ENCODE assay signal across 8 cellular contexts in genomic region chr22:42473484-42474193, GRCh38. TPM values are rescaled to one million over a fixed set of nuclear protein-coding genes. Genes with fewer than 3 reads are reported as not detected.
DNase-seq lines count a peak whose midpoint lies in the region; ATAC-seq, FAIRE-seq and TF ChIP-seq lines count a peak whose summit lies in the region.

No MANE protein-coding gene starts in this region.

- H3K27ac Mint-ChIP-seq in activated T-cell treated with anti-CD3 and anti-CD28 coated beads, Interleukin-2, amount 50 U/mL, for 72 hours: no peak overlapping the region

- H3K27me3 Mint-ChIP-seq in activated T-cell treated with anti-CD3 and anti-CD28 coated beads, Interleukin-2, amount 50 U/mL, for 72 hours (ENCODE audit: low read depth): no peaks in the 10 kb centered on the region

- H3K36me3 ChIP-seq in breast epithelium (no peaks in the 10 kb centered on the region), upper lobe of left lung (no peaks in the 10 kb centered on the region)

- no peak overlapping the region for H3K4me3 Mint-ChIP-seq in activated T-cell treated with anti-CD3 and anti-CD28 coated beads, Interleukin-2, amount 50 U/mL, for 72 hours

- no peak for TF ChIP-seq EP300 in upper lobe of left lung (IDR thresholded peaks at IDR 0.05)

- TF ChIP-seq POLR2A in H54 (IDR thresholded peaks at IDR 0.05; ENCODE audit: low read depth, low read length) (no peak), breast epithelium (IDR thresholded peaks at IDR 0.05) (no peak), upper lobe of left lung (IDR thresholded peaks at IDR 0.05) (no peak)

- intact Hi-C loops in breast epithelium (cut with DNase I; ENCODE audit: low total_unique reads): no loop called here

- 73 to 77% methylated on average over 5 of the region's 5 CpGs for WGBS in upper lobe of left lung, 2 donors

- H3K36me3 Mint-ChIP-seq in activated T-cell treated with anti-CD3 and anti-CD28 coated beads, Interleukin-2, amount 50 U/mL, for 72 hours (ENCODE audit: insufficient read depth in 2 of 2): no peaks in the 10 kb centered on the region

- H3K27me3 ChIP-seq in breast epithelium (no peaks in the 10 kb centered on the region), upper lobe of left lung (no peaks in the 10 kb centered on the region)

- FAIRE-seq in H54 (lab: Jason Lieb, UNC): peak; percentile 23

- no peaks in the 10 kb centered on the region for H3K4me1 ChIP-seq in breast epithelium
- H3K4me1 ChIP-seq in upper lobe of left lung: no peaks in the 10 kb centered on the region

- H3K9me3 ChIP-seq in breast epithelium (no peaks in the 10 kb centered on the region), upper lobe of left lung (no peaks in the 10 kb centered on the region)

- ATAC-seq in upper lobe of left lung (ENCODE audit: low FRiP score in 2 of 2) (peak in 1 of 2 donors; percentile 63), HG02798 (IDR thresholded peaks at IDR 0.05; ENCODE audit: poor library complexity, unreplicated experiment) (no peak)
- no peak for ATAC-seq in activated T-cell treated with anti-CD3 and anti-CD28 coated beads, Interleukin-2, amount 50 U/mL, for 72 hours (replicated peaks in 1 of 2)

- DNase-seq in COLO829 (ENCODE audit: low spot score) (peak; percentile 66), H54 (ENCODE audit: insufficient read length, low spot score) (peak; percentile 24), NCI-H748 treated with DMSO at 0.1 percent for 48 hours (lab: John Stamatoyannopoulos, UW) (peak; percentile 48), breast epithelium (ENCODE audit: low spot score in 2 of 2) (no peak), left kidney (ENCODE audit: low read depth, low spot score) (peak; percentile 80), upper lobe of left lung (no peak)
- DNase-seq in activated T-cell treated with anti-CD3 and anti-CD28 coated beads, Interleukin-2, amount 50 U/mL, for 72 hours: no peak

- TF ChIP-seq CTCF in breast epithelium (IDR thresholded peaks at IDR 0.05) (peak; percentile 60 to 69 (median 67)), upper lobe of left lung (IDR thresholded peaks at IDR 0.05) (peak; percentile 48 to 63 (median 58))

- H3K9me3 Mint-ChIP-seq in activated T-cell treated with anti-CD3 and anti-CD28 coated beads, Interleukin-2, amount 50 U/mL, for 72 hours: no peaks in the 10 kb centered on the region

- H3K4me1 Mint-ChIP-seq in activated T-cell treated with anti-CD3 and anti-CD28 coated beads, Interleukin-2, amount 50 U/mL, for 72 hours (ENCODE audit: low read depth): peaks cover 7% of the 10 kb centered on the region

- H3K4me3 ChIP-seq in breast epithelium (no peak overlapping the region), upper lobe of left lung (no peak overlapping the region)

- H3K27ac ChIP-seq in breast epithelium (no peak overlapping the region), upper lobe of left lung (no peak overlapping the region)

RNA-seq across cellular contexts. Expression of gene NFAM1, which starts 41.4 kb away (rescaled TPM):
- total RNA-seq in breast epithelium (1 to 10 TPM in 2 of 3 donors, under 1 TPM in 1; 0.66 to 4.3 (median 1.5) TPM), upper lobe of left lung (10 to 100 TPM in 4 of 6 donors, 1 to 10 TPM in 2; 8.7 to 36.7 (median 15.9) TPM)
- total RNA-seq in activated T-cell treated with anti-CD3 and anti-CD28 coated beads, Interleukin-2, amount 50 U/mL, for 72 hours: under 1 TPM; 0.19 to 0.31 TPM

RNA-seq across cellular contexts. Expression of gene RRP7A, which starts 46.0 kb away (rescaled TPM):
- 10 to 100 TPM; 19.0 to 31.8 (median 25.6) TPM for total RNA-seq in breast epithelium
- 10 to 100 TPM; 21.2 to 36.2 (median 29.3) TPM for total RNA-seq in upper lobe of left lung
- 10 to 100 TPM; 32.5 to 35.9 TPM for total RNA-seq in activated T-cell treated with anti-CD3 and anti-CD28 coated beads, Interleukin-2, amount 50 U/mL, for 72 hours

Comparison
In these comparisons a context has a peak if more than half of its experiments do, and no peak if none do; other contexts are left out.
1. DNase-seq: peak in COLO829 (single experiment), H54 (single experiment), NCI-H748 treated with DMSO at 0.1 percent for 48 hours (single experiment) and left kidney (single experiment); none in breast epithelium (0 of 2), upper lobe of left lung (0 of 2) and activated T-cell treated with anti-CD3 and anti-CD28 coated beads, Interleukin-2, amount 50 U/mL, for 72 hours (0 of 2).